ENCODE assay signal across 23 cellular contexts in genomic region chr15:74884428-74885223, GRCh38. TPM values are rescaled to one million over a fixed set of nuclear protein-coding genes. Genes with fewer than 3 reads are reported as not detected.
A peak's percentile ranks its signal among the peaks of the same experiment; 100 is the strongest.
DNase-seq lines count a peak whose midpoint lies in the region; ATAC-seq, FAIRE-seq and TF ChIP-seq lines count a peak whose summit lies in the region.
"Had no signal": no experiment of that assay in that cellular context is flagged by ENCODE, and none has a peak within 500 bp of the region (broad histone marks: within the 10 kb centered on the region; RNA-seq: fewer than 3 reads in every experiment).

No MANE protein-coding gene starts in this region.

- DNase-seq in HepG2 (ENCODE audit: low spot score) = no peak
- no peak for DNase-seq in right lobe of liver
- DNase-seq in PC-9 = no peak
- peak; percentile 12 for DNase-seq in fibroblast of mammary gland (ENCODE audit: low read depth)
- no peak for DNase-seq in AG08396 (ENCODE audit: low spot score)
- DNase-seq in left lung = no peak
- no peak for DNase-seq in immature natural killer cell
- DNase-seq: activated CD4-positive, alpha-beta T cell treated with anti-CD3 and anti-CD28 coated beads, Interleukin-2, amount 50 U/mL, for 48 hours; activated naive CD8-positive, alpha-beta T cell treated with anti-CD3 and anti-CD28 coated beads for 36 hours; activated T-cell treated with anti-CD3 and anti-CD28 coated beads, Interleukin-2, amount 50 U/mL, for 48 hours; CD8-positive, alpha-beta memory T cell; DMS79 treated with DMSO at 0.1 percent for 48 hours; KBM-7; midbrain; NCI-H1105; retina; stimulated activated CD4-positive, alpha-beta T cell treated with anti-CD3 and anti-CD28 coated beads, Interleukin-15, amount 100 ng/mL, for 24 hours; SW 1271; upper lobe of right lung had no signal

- H3K4me2 ChIP-seq in HepG2 (ENCODE audit: low read depth, low read length) (no peak overlapping the region; the same call in 1 of the 2 replicates), PC-9 (0 out of 2 replicates have a peak overlapping the region, but pooled peaks have one; percentile 2)
- H3K4me2 ChIP-seq: hepatocyte had no signal

- intact Hi-C loops in HepG2 (cut with micrococcal nuclease; ENCODE audit: unreplicated experiment) (no loop called here), right lobe of liver (cut with DNase I) (no loop called here), PC-9 (cut with micrococcal nuclease; ENCODE audit: unreplicated experiment) (no loop called here), left lung (cut with DNase I) (no loop called here)

- H4K20me1 ChIP-seq in HepG2 (ENCODE audit: insufficient read depth, low read length) (no peaks in the 10 kb centered on the region), PC-9 (ENCODE audit: insufficient read depth) (no peaks in the 10 kb centered on the region)

- H3K36me3 ChIP-seq in HepG2 (replicated peaks in 1 of 2; ENCODE audit: control insufficient read depth in 1 of 2, insufficient read depth in 2 of 2, low read length in 2 of 2) (no peaks in the 10 kb centered on the region), right lobe of liver (no peaks in the 10 kb centered on the region), PC-9 (ENCODE audit: low read depth) (no peaks in the 10 kb centered on the region), left lung (no peaks in the 10 kb centered on the region)
- H3K36me3 ChIP-seq: cardiac muscle cell, upper lobe of right lung had no signal

- TF ChIP-seq RAD21 in HepG2 (CRISPR knock-in tag; IDR thresholded peaks at IDR 0.05) = no peak

- no peak overlapping the region for H3K27ac Mint-ChIP-seq in immature natural killer cell
- H3K27ac Mint-ChIP-seq: activated naive CD8-positive, alpha-beta T cell treated with anti-CD3 and anti-CD28 coated beads for 36 hours; CD8-positive, alpha-beta memory T cell; stimulated activated naive CD8-positive, alpha-beta T cell treated with anti-CD3 and anti-CD28 coated beads, Interleukin-15, Interleukin-2, amounts not matched to agents 100 ng/mL and 50 ng/mL, for 24 hours had no signal

- in situ Hi-C loops in HepG2 (cut with HindIII; ENCODE audit: extremely low pct_ligation_motif_present, low pct_unique_long_range_greater_than_20kb) = no loop called here

- no peak for TF ChIP-seq CTCF in HepG2 (CRISPR knock-in tag; IDR thresholded peaks at IDR 0.05)
- TF ChIP-seq CTCF in right lobe of liver (IDR thresholded peaks at IDR 0.05) = no peak
- TF ChIP-seq CTCF in PC-9 (conservative IDR thresholded peaks at IDR 0.05) = no peak
- TF ChIP-seq CTCF in fibroblast of mammary gland (conservative IDR thresholded peaks at IDR 0.05; ENCODE audit: control insufficient read depth, insufficient read depth, low read depth, low read length) = no peak
- TF ChIP-seq CTCF in left lung (IDR thresholded peaks at IDR 0.05) = no peak

- no peaks in the 10 kb centered on the region for H3K79me2 ChIP-seq in HepG2 (ENCODE audit: insufficient read depth, low read length)
- no peaks in the 10 kb centered on the region for H3K79me2 ChIP-seq in PC-9 (ENCODE audit: low read depth)
- H3K79me2 ChIP-seq: hepatocyte had no signal

- H3K9me3 Mint-ChIP-seq in immature natural killer cell = no peaks in the 10 kb centered on the region
- H3K9me3 Mint-ChIP-seq: activated naive CD8-positive, alpha-beta T cell treated with anti-CD3 and anti-CD28 coated beads for 36 hours; CD8-positive, alpha-beta memory T cell; stimulated activated naive CD8-positive, alpha-beta T cell treated with anti-CD3 and anti-CD28 coated beads, Interleukin-15, Interleukin-2, amounts not matched to agents 100 ng/mL and 50 ng/mL, for 24 hours had no signal

- H2AFZ ChIP-seq in HepG2 (ENCODE audit: low read length) (no peak overlapping the region), PC-9 (no peak overlapping the region)
- H2AFZ ChIP-seq: hepatocyte had no signal

- no peak overlapping the region for H3K9ac ChIP-seq in HepG2 (ENCODE audit: insufficient read depth, low read depth, low read length)

- ATAC-seq in HepG2 (no peak), right lobe of liver (no peak), HG02938 (IDR thresholded peaks at IDR 0.05; ENCODE audit: unreplicated experiment) (no peak), left lung (no peak)
- ATAC-seq: upper lobe of right lung had no signal

- TF ChIP-seq EP300 in HepG2 (IDR thresholded peaks at IDR 0.05; ENCODE audit: low read depth in 2 of 2, low read length in 2 of 2) (no peak), HepG2 (CRISPR knock-in tag; IDR thresholded peaks at IDR 0.05; ENCODE audit: borderline replicate concordance) (no peak)

- FAIRE-seq in HepG2 (lab: Jason Lieb, UNC) = no peak

- no peaks in the 10 kb centered on the region for H3K9me3 ChIP-seq in HepG2 (ENCODE audit: low read length)
- no peaks in the 10 kb centered on the region for H3K9me3 ChIP-seq in right lobe of liver
- H3K9me3 ChIP-seq in PC-9 (ENCODE audit: insufficient read depth, low read depth) = no peaks in the 10 kb centered on the region
- H3K9me3 ChIP-seq in left lung = peaks cover 0 to 3% of the 10 kb centered on the region in 2 donors
- H3K9me3 ChIP-seq: upper lobe of right lung had no signal

- TF ChIP-seq POLR2A in HepG2 (IDR thresholded peaks at IDR 0.05; ENCODE audit: insufficient read depth in 1 of 2, low read depth in 2 of 2, low read length in 2 of 2) (no peak), right lobe of liver (IDR thresholded peaks at IDR 0.05) (no peak)

- peaks cover 0 to 9% of the 10 kb centered on the region in 2 experiments; a peak in 1 of 5 replicates for H3K27me3 ChIP-seq in HepG2 (ENCODE audit: control insufficient read depth in 1 of 2, insufficient read depth in 2 of 2, low read length in 2 of 2)
- no peaks in the 10 kb centered on the region for H3K27me3 ChIP-seq in right lobe of liver
- no peaks in the 10 kb centered on the region for H3K27me3 ChIP-seq in PC-9 (ENCODE audit: insufficient read depth, low read depth)
- no peaks in the 10 kb centered on the region for H3K27me3 ChIP-seq in left lung
- H3K27me3 ChIP-seq: cardiac muscle cell, hepatocyte, upper lobe of right lung had no signal

- H3K4me1 ChIP-seq in HepG2 (ENCODE audit: insufficient read depth, low read length) = peaks cover 33% of the 10 kb centered on the region
- H3K4me1 ChIP-seq in right lobe of liver = no peaks in the 10 kb centered on the region
- H3K4me1 ChIP-seq in PC-9 (replicated peaks; ENCODE audit: insufficient read depth) = peaks cover 18% of the 10 kb centered on the region
- peaks cover 0 to 21% of the 10 kb centered on the region in 2 donors for H3K4me1 ChIP-seq in left lung

- H3K4me3 Mint-ChIP-seq in immature natural killer cell = no peak overlapping the region
- H3K4me3 Mint-ChIP-seq: activated naive CD8-positive, alpha-beta T cell treated with anti-CD3 and anti-CD28 coated beads for 36 hours; CD8-positive, alpha-beta memory T cell; stimulated activated naive CD8-positive, alpha-beta T cell treated with anti-CD3 and anti-CD28 coated beads, Interleukin-15, Interleukin-2, amounts not matched to agents 100 ng/mL and 50 ng/mL, for 24 hours had no signal

- BruUV-seq in HepG2 (replicated peaks; lab: Mats Ljungman, UMichigan) = no TSS peak
- no TSS peak for BruUV-seq in PC-9 (replicated peaks; lab: Mats Ljungman, UMichigan)

- no peaks in the 10 kb centered on the region for H3K9me2 ChIP-seq in PC-9 (ENCODE audit: insufficient read depth)

- peaks cover 0 to 4% (median 0%) of the 10 kb centered on the region in 3 donors for H3K27me3 Mint-ChIP-seq in immature natural killer cell (ENCODE audit: low read depth in 3 of 3)
- H3K27me3 Mint-ChIP-seq: activated naive CD8-positive, alpha-beta T cell treated with anti-CD3 and anti-CD28 coated beads for 36 hours; CD8-positive, alpha-beta memory T cell; stimulated activated naive CD8-positive, alpha-beta T cell treated with anti-CD3 and anti-CD28 coated beads, Interleukin-15, Interleukin-2, amounts not matched to agents 100 ng/mL and 50 ng/mL, for 24 hours had no signal

- CTCF ChIA-PET in HepG2 (lab: Yijun Ruan, JAX; ENCODE audit: low intra/inter-chr PET ratio, low total read pairs) (no interaction called here), PC-9 (lab: Charles Lee) (interaction anchor here (0.7 kb wide), 1 partner anchor 1501 kb away, joined by 3 read pairs; no protein-coding TSS in a partner anchor)

- POLR2A ChIA-PET in HepG2 (lab: Yijun Ruan, JAX) = interaction anchor here (0.9 to 1.8 kb wide), 2 partner anchors 11 to 22 kb away, joined by 4 to 5 read pairs; partner anchors contain the start of gene FAM219B
- POLR2A ChIA-PET in PC-9 (lab: Charles Lee; ENCODE audit: unreplicated experiment) = interaction anchor here (0.6 kb wide), 1 partner anchor 246 kb away, joined by 4 read pairs; no protein-coding TSS in a partner anchor

- 31% methylated on average over 4 of the region's 4 CpGs for WGBS in HepG2 (ENCODE audit: low lambda C conversion rate)
- WGBS in right lobe of liver (ENCODE audit: insufficient coverage, low coverage, low lambda C conversion rate, missing lambda C conversion rate) = 90% methylated on average over 2 of the region's 4 CpGs

- H3K27ac ChIP-seq in HepG2 (ENCODE audit: extremely low read length, insufficient read depth, low read length) (no peak overlapping the region), right lobe of liver (no peak overlapping the region), PC-9 (no peak overlapping the region), left lung (no peak overlapping the region)
- H3K27ac ChIP-seq: cardiac muscle cell, hepatocyte had no signal

- H3K4me3 ChIP-seq in HepG2 (replicated peaks in 1 of 3; ENCODE audit: insufficient read depth in 1 of 3, low read depth in 2 of 3, low read length in 3 of 3) (no peak overlapping the region), right lobe of liver (no peak overlapping the region), PC-9 (no peak overlapping the region), fibroblast of mammary gland (ENCODE audit: control insufficient read depth, low read depth, low read length) (no peak overlapping the region), left lung (no peak overlapping the region)
- H3K4me3 ChIP-seq: cardiac muscle cell, hepatocyte, upper lobe of right lung had no signal

- H3K36me3 Mint-ChIP-seq in immature natural killer cell = no peaks in the 10 kb centered on the region
- H3K36me3 Mint-ChIP-seq: activated naive CD8-positive, alpha-beta T cell treated with anti-CD3 and anti-CD28 coated beads for 36 hours; CD8-positive, alpha-beta memory T cell had no signal

- peaks cover 7 to 8% of the 10 kb centered on the region in 2 donors for H3K4me1 Mint-ChIP-seq in immature natural killer cell

- H3F3A ChIP-seq in PC-9 (ENCODE audit: insufficient read depth, low read depth) = peaks cover 9% of the 10 kb centered on the region; the same call in 1 of the 2 replicates

RNA-seq across cellular contexts. Expression of gene MPI, which starts 5.2 kb away (rescaled TPM):
- total RNA-seq in HepG2 (2016; rRNA removed; fragmentation: Illumina TruSeq; extraction: Trizol) = 36.9 and 49.7 TPM in 2 replicates
- 14.9 and 19.2 TPM in 2 replicates for total RNA-seq in HepG2 (2016; cell fraction: cytosol; rRNA removed; fragmentation: Illumina TruSeq; extraction: Trizol; ENCODE audit: low read depth)
- 41.4 and 51.3 TPM in 2 replicates for total RNA-seq in HepG2 (2016; cell fraction: insoluble cytoplasmic fraction; rRNA removed; fragmentation: Illumina TruSeq; extraction: Trizol)
- 19.0 and 24.4 TPM in 2 replicates for total RNA-seq in HepG2 (2016; cell fraction: membrane; rRNA removed; fragmentation: Illumina TruSeq; extraction: Trizol)
- 19.5 and 27.2 TPM in 2 replicates for total RNA-seq in HepG2 (2016; cell fraction: nucleus; rRNA removed; fragmentation: Illumina TruSeq; extraction: Trizol)
- polyA plus RNA-seq in HepG2 (2011; rRNA removed) = 63.5 and 66.7 TPM in 2 replicates
- 68.2 and 75.7 TPM in 2 replicates for polyA plus RNA-seq in HepG2 (2011; cell fraction: cytosol; rRNA removed)
- polyA plus RNA-seq in HepG2 (2011; cell fraction: nucleus; rRNA removed) = 79.4 and 82.3 TPM in 2 replicates
- polyA plus RNA-seq in HepG2 (2012) = 35.5 and 45.4 TPM in 2 replicates
- polyA plus RNA-seq in HepG2 (2016; cell fraction: cytosol; fragmentation: Illumina TruSeq; extraction: Trizol; ENCODE audit: low read depth) = 11.8 and 13.8 TPM in 2 replicates
- 52.7 and 54.7 TPM in 2 replicates for polyA plus RNA-seq in HepG2 (2016; cell fraction: insoluble cytoplasmic fraction; fragmentation: Illumina TruSeq; extraction: Trizol; ENCODE audit: low read depth)
- 18.4 and 18.9 TPM in 2 replicates for polyA plus RNA-seq in HepG2 (2016; cell fraction: membrane; fragmentation: Illumina TruSeq; extraction: Trizol; ENCODE audit: low read depth)
- polyA plus RNA-seq in HepG2 (2016; cell fraction: nucleus; fragmentation: Illumina TruSeq; extraction: Trizol; ENCODE audit: insufficient read depth, low read depth) = 25.9 and 30.1 TPM in 2 replicates
- polyA minus RNA-seq in HepG2 (2011; rRNA and poly(A)+ RNA removed; ENCODE audit: low replicate concordance) = 129 and 146 TPM in 2 replicates
- polyA minus RNA-seq in HepG2 (2011; cell fraction: cytosol; rRNA and poly(A)+ RNA removed) = 28.5 and 36.3 TPM in 2 replicates
- 54.8 and 73.8 TPM in 2 replicates for polyA minus RNA-seq in HepG2 (2011; cell fraction: nucleus; rRNA and poly(A)+ RNA removed)
- total RNA-seq in right lobe of liver = 10 to 100 TPM; 23.5 to 69.7 (median 40.8) TPM
- 22.5 and 23.0 TPM in 2 replicates for total RNA-seq in PC-9 (2021)
- total RNA-seq in left lung = 10 to 100 TPM; 27.8 to 30.7 TPM
- 10 to 100 TPM; 38.3 to 42.0 (median 40.9) TPM for polyA plus RNA-seq in immature natural killer cell

RNA-seq across cellular contexts. Expression of gene SCAMP2, which starts 11.5 kb away (rescaled TPM):
- 23.6 and 34.8 TPM in 2 replicates for total RNA-seq in HepG2 (2016; rRNA removed; fragmentation: Illumina TruSeq; extraction: Trizol)
- total RNA-seq in HepG2 (2016; cell fraction: cytosol; rRNA removed; fragmentation: Illumina TruSeq; extraction: Trizol; ENCODE audit: low read depth) = 9.6 and 11.5 TPM in 2 replicates
- 21.6 and 36.5 TPM in 2 replicates for total RNA-seq in HepG2 (2016; cell fraction: insoluble cytoplasmic fraction; rRNA removed; fragmentation: Illumina TruSeq; extraction: Trizol)
- 19.1 and 19.4 TPM in 2 replicates for total RNA-seq in HepG2 (2016; cell fraction: membrane; rRNA removed; fragmentation: Illumina TruSeq; extraction: Trizol)
- total RNA-seq in HepG2 (2016; cell fraction: nucleus; rRNA removed; fragmentation: Illumina TruSeq; extraction: Trizol) = 34.8 and 43.1 TPM in 2 replicates
- 121 and 137 TPM in 2 replicates for polyA plus RNA-seq in HepG2 (2011; rRNA removed)
- 79.1 and 105 TPM in 2 replicates for polyA plus RNA-seq in HepG2 (2011; cell fraction: cytosol; rRNA removed)
- polyA plus RNA-seq in HepG2 (2011; cell fraction: nucleus; rRNA removed) = 60.5 and 61.0 TPM in 2 replicates
- 46.1 and 60.6 TPM in 2 replicates for polyA plus RNA-seq in HepG2 (2012)
- 13.9 and 15.3 TPM in 2 replicates for polyA plus RNA-seq in HepG2 (2016; cell fraction: cytosol; fragmentation: Illumina TruSeq; extraction: Trizol; ENCODE audit: low read depth)
- 40.8 and 49.5 TPM in 2 replicates for polyA plus RNA-seq in HepG2 (2016; cell fraction: insoluble cytoplasmic fraction; fragmentation: Illumina TruSeq; extraction: Trizol; ENCODE audit: low read depth)
- polyA plus RNA-seq in HepG2 (2016; cell fraction: membrane; fragmentation: Illumina TruSeq; extraction: Trizol; ENCODE audit: low read depth) = 19.7 and 19.9 TPM in 2 replicates
- 82.6 and 86.5 TPM in 2 replicates for polyA plus RNA-seq in HepG2 (2016; cell fraction: nucleus; fragmentation: Illumina TruSeq; extraction: Trizol; ENCODE audit: insufficient read depth, low read depth)
- polyA minus RNA-seq in HepG2 (2011; rRNA and poly(A)+ RNA removed; ENCODE audit: low replicate concordance) = 153 and 215 TPM in 2 replicates
- polyA minus RNA-seq in HepG2 (2011; cell fraction: cytosol; rRNA and poly(A)+ RNA removed) = 43.0 and 53.0 TPM in 2 replicates
- polyA minus RNA-seq in HepG2 (2011; cell fraction: nucleus; rRNA and poly(A)+ RNA removed) = 19.7 and 32.7 TPM in 2 replicates
- 10 to 100 TPM; 33.9 to 45.9 (median 41.7) TPM for total RNA-seq in right lobe of liver
- 84.6 and 87.4 TPM in 2 replicates for total RNA-seq in PC-9 (2021)
- 100 to 1,000 TPM; 131 to 138 TPM for total RNA-seq in left lung
- 100 to 1,000 TPM; 115 to 181 (median 141) TPM for polyA plus RNA-seq in immature natural killer cell

RNA-seq across cellular contexts. Expression of gene FAM219B, which starts 22.0 kb away (rescaled TPM):
- total RNA-seq in HepG2 (2016; rRNA removed; fragmentation: Illumina TruSeq; extraction: Trizol) (18.0 and 36.6 TPM in 2 replicates), right lobe of liver (10 to 100 TPM; 11.1 to 14.7 (median 13.3) TPM), PC-9 (2021) (41.8 and 45.5 TPM in 2 replicates), left lung (10 to 100 TPM; 66.0 to 84.7 TPM)
- 14.9 and 16.5 TPM in 2 replicates for total RNA-seq in HepG2 (2016; cell fraction: cytosol; rRNA removed; fragmentation: Illumina TruSeq; extraction: Trizol; ENCODE audit: low read depth)
- total RNA-seq in HepG2 (2016; cell fraction: insoluble cytoplasmic fraction; rRNA removed; fragmentation: Illumina TruSeq; extraction: Trizol) = 26.3 and 28.5 TPM in 2 replicates
- 34.0 and 34.5 TPM in 2 replicates for total RNA-seq in HepG2 (2016; cell fraction: membrane; rRNA removed; fragmentation: Illumina TruSeq; extraction: Trizol)
- 36.5 and 50.4 TPM in 2 replicates for total RNA-seq in HepG2 (2016; cell fraction: nucleus; rRNA removed; fragmentation: Illumina TruSeq; extraction: Trizol)
- polyA plus RNA-seq in HepG2 (2011; rRNA removed) (50.2 and 52.3 TPM in 2 replicates), immature natural killer cell (10 to 100 TPM in 2 of 3 donors, 1 to 10 TPM in 1; 9.5 to 29.6 (median 24.8) TPM)
- polyA plus RNA-seq in HepG2 (2011; cell fraction: cytosol; rRNA removed) = 28.4 and 30.8 TPM in 2 replicates
- polyA plus RNA-seq in HepG2 (2011; cell fraction: nucleus; rRNA removed) = 176 and 185 TPM in 2 replicates
- polyA plus RNA-seq in HepG2 (2012) = 21.6 and 28.8 TPM in 2 replicates
- polyA plus RNA-seq in HepG2 (2016; cell fraction: cytosol; fragmentation: Illumina TruSeq; extraction: Trizol; ENCODE audit: low read depth) = 9.6 and 12.3 TPM in 2 replicates
- 16.8 and 18.6 TPM in 2 replicates for polyA plus RNA-seq in HepG2 (2016; cell fraction: insoluble cytoplasmic fraction; fragmentation: Illumina TruSeq; extraction: Trizol; ENCODE audit: low read depth)
- 21.3 and 21.8 TPM in 2 replicates for polyA plus RNA-seq in HepG2 (2016; cell fraction: membrane; fragmentation: Illumina TruSeq; extraction: Trizol; ENCODE audit: low read depth)
- 53.3 TPM in 2 replicates for polyA plus RNA-seq in HepG2 (2016; cell fraction: nucleus; fragmentation: Illumina TruSeq; extraction: Trizol; ENCODE audit: insufficient read depth, low read depth)
- polyA minus RNA-seq in HepG2 (2011; rRNA and poly(A)+ RNA removed; ENCODE audit: low replicate concordance) = 48.2 and 65.5 TPM in 2 replicates
- 9.3 and 14.4 TPM in 2 replicates for polyA minus RNA-seq in HepG2 (2011; cell fraction: cytosol; rRNA and poly(A)+ RNA removed)
- polyA minus RNA-seq in HepG2 (2011; cell fraction: nucleus; rRNA and poly(A)+ RNA removed) = 30.9 and 39.9 TPM in 2 replicates

RNA-seq across cellular contexts. Expression of gene ULK3, which starts 41.7 kb away (rescaled TPM):
- total RNA-seq in HepG2 (2016; rRNA removed; fragmentation: Illumina TruSeq; extraction: Trizol) = 8.2 and 15.2 TPM in 2 replicates
- 7.6 and 8.1 TPM in 2 replicates for total RNA-seq in HepG2 (2016; cell fraction: cytosol; rRNA removed; fragmentation: Illumina TruSeq; extraction: Trizol; ENCODE audit: low read depth)
- 8.9 and 14.6 TPM in 2 replicates for total RNA-seq in HepG2 (2016; cell fraction: insoluble cytoplasmic fraction; rRNA removed; fragmentation: Illumina TruSeq; extraction: Trizol)
- 17.8 and 17.9 TPM in 2 replicates for total RNA-seq in HepG2 (2016; cell fraction: membrane; rRNA removed; fragmentation: Illumina TruSeq; extraction: Trizol)
- 13.8 and 17.0 TPM in 2 replicates for total RNA-seq in HepG2 (2016; cell fraction: nucleus; rRNA removed; fragmentation: Illumina TruSeq; extraction: Trizol)
- 23.7 and 25.1 TPM in 2 replicates for polyA plus RNA-seq in HepG2 (2011; rRNA removed)
- polyA plus RNA-seq in HepG2 (2011; cell fraction: cytosol; rRNA removed) = 10.1 and 12.4 TPM in 2 replicates
- polyA plus RNA-seq in HepG2 (2011; cell fraction: nucleus; rRNA removed) = 149 and 163 TPM in 2 replicates
- 11.8 and 16.1 TPM in 2 replicates for polyA plus RNA-seq in HepG2 (2012)
- 9.7 and 10.4 TPM in 2 replicates for polyA plus RNA-seq in HepG2 (2016; cell fraction: cytosol; fragmentation: Illumina TruSeq; extraction: Trizol; ENCODE audit: low read depth)
- polyA plus RNA-seq in HepG2 (2016; cell fraction: insoluble cytoplasmic fraction; fragmentation: Illumina TruSeq; extraction: Trizol; ENCODE audit: low read depth) = 7.6 and 10.2 TPM in 2 replicates
- polyA plus RNA-seq in HepG2 (2016; cell fraction: membrane; fragmentation: Illumina TruSeq; extraction: Trizol; ENCODE audit: low read depth) = 15.2 and 26.1 TPM in 2 replicates
- 43.8 and 44.9 TPM in 2 replicates for polyA plus RNA-seq in HepG2 (2016; cell fraction: nucleus; fragmentation: Illumina TruSeq; extraction: Trizol; ENCODE audit: insufficient read depth, low read depth)
- 13.8 and 70.3 TPM in 2 replicates for polyA minus RNA-seq in HepG2 (2011; rRNA and poly(A)+ RNA removed; ENCODE audit: low replicate concordance)
- 4.8 and 5.1 TPM in 2 replicates for polyA minus RNA-seq in HepG2 (2011; cell fraction: cytosol; rRNA and poly(A)+ RNA removed)
- polyA minus RNA-seq in HepG2 (2011; cell fraction: nucleus; rRNA and poly(A)+ RNA removed) = 11.6 and 13.2 TPM in 2 replicates
- total RNA-seq in right lobe of liver = 10 to 100 TPM; 19.7 to 25.1 (median 22.1) TPM
- 30.2 and 46.6 TPM in 2 replicates for total RNA-seq in PC-9 (2021)
- total RNA-seq in left lung = 10 to 100 TPM; 37.4 to 45.1 TPM
- polyA plus RNA-seq in immature natural killer cell = 10 to 100 TPM; 26.0 to 48.4 (median 32.0) TPM

RNA-seq across cellular contexts. Expression of gene COX5A, which starts 53.2 kb away (rescaled TPM):
- total RNA-seq in HepG2 (2016; rRNA removed; fragmentation: Illumina TruSeq; extraction: Trizol) (217 and 218 TPM in 2 replicates), right lobe of liver (100 to 1,000 TPM; 130 to 169 (median 141) TPM), PC-9 (2021) (177 and 247 TPM in 2 replicates), left lung (100 to 1,000 TPM; 170 TPM)
- 117 and 120 TPM in 2 replicates for total RNA-seq in HepG2 (2016; cell fraction: cytosol; rRNA removed; fragmentation: Illumina TruSeq; extraction: Trizol; ENCODE audit: low read depth)
- total RNA-seq in HepG2 (2016; cell fraction: insoluble cytoplasmic fraction; rRNA removed; fragmentation: Illumina TruSeq; extraction: Trizol) = 207 and 224 TPM in 2 replicates
- total RNA-seq in HepG2 (2016; cell fraction: membrane; rRNA removed; fragmentation: Illumina TruSeq; extraction: Trizol) = 128 and 130 TPM in 2 replicates
- 98.7 and 101 TPM in 2 replicates for total RNA-seq in HepG2 (2016; cell fraction: nucleus; rRNA removed; fragmentation: Illumina TruSeq; extraction: Trizol)
- polyA plus RNA-seq in HepG2 (2011; rRNA removed) (132 and 158 TPM in 2 replicates), immature natural killer cell (100 to 1,000 TPM; 373 to 458 (median 447) TPM)
- polyA plus RNA-seq in HepG2 (2011; cell fraction: cytosol; rRNA removed) = 156 and 163 TPM in 2 replicates
- 70.3 and 75.2 TPM in 2 replicates for polyA plus RNA-seq in HepG2 (2011; cell fraction: nucleus; rRNA removed)
- polyA plus RNA-seq in HepG2 (2012) = 264 and 279 TPM in 2 replicates
- polyA plus RNA-seq in HepG2 (2016; cell fraction: cytosol; fragmentation: Illumina TruSeq; extraction: Trizol; ENCODE audit: low read depth) = 273 and 293 TPM in 2 replicates
- polyA plus RNA-seq in HepG2 (2016; cell fraction: insoluble cytoplasmic fraction; fragmentation: Illumina TruSeq; extraction: Trizol; ENCODE audit: low read depth) = 379 and 384 TPM in 2 replicates
- 251 and 264 TPM in 2 replicates for polyA plus RNA-seq in HepG2 (2016; cell fraction: membrane; fragmentation: Illumina TruSeq; extraction: Trizol; ENCODE audit: low read depth)
- polyA plus RNA-seq in HepG2 (2016; cell fraction: nucleus; fragmentation: Illumina TruSeq; extraction: Trizol; ENCODE audit: insufficient read depth, low read depth) = 250 and 258 TPM in 2 replicates
- 21.4 and 51.3 TPM in 2 replicates for polyA minus RNA-seq in HepG2 (2011; rRNA and poly(A)+ RNA removed; ENCODE audit: low replicate concordance)
- 76.2 and 81.5 TPM in 2 replicates for polyA minus RNA-seq in HepG2 (2011; cell fraction: cytosol; rRNA and poly(A)+ RNA removed)
- 23.3 and 29.7 TPM in 2 replicates for polyA minus RNA-seq in HepG2 (2011; cell fraction: nucleus; rRNA and poly(A)+ RNA removed)
